18 cellular contexts compared by ENCODE assay signal in genomic region chr5:142192799-142193428, GRCh38.
DNase-seq lines count a peak whose midpoint lies in the region; ATAC-seq and TF ChIP-seq lines count a peak whose summit lies in the region.
"Had no signal": no experiment of that assay in that cellular context is flagged by ENCODE, and none has a peak within 500 bp of the region (broad histone marks: within the 10 kb centered on the region; RNA-seq: fewer than 3 reads in every experiment).

No MANE protein-coding gene starts in this region.

- no peak overlapping the region for H3K27ac ChIP-seq in right atrium auricular region
- H3K27ac ChIP-seq in gastroesophageal sphincter: peak overlapping the region; percentile 44 to 74 (median 56)
- no peak overlapping the region for H3K27ac ChIP-seq in mesendoderm (ENCODE audit: low read depth, low read length)
- no peak overlapping the region for H3K27ac ChIP-seq in OCI-LY7 (ENCODE audit: low read depth, low read length, poor library complexity, severe bottlenecking)

- no peak overlapping the region for H3K4me3 ChIP-seq in right atrium auricular region
- H3K4me3 ChIP-seq in gastroesophageal sphincter: peak overlapping the region; percentile 22 to 38
- no peak overlapping the region for H3K4me3 ChIP-seq in mesendoderm (ENCODE audit: low read length)
- H3K4me3 ChIP-seq in OCI-LY7 (ENCODE audit: low read depth, low read length, poor library complexity, severe bottlenecking): no peak overlapping the region

- H3K9me3 ChIP-seq in right atrium auricular region: no peaks in the 10 kb centered on the region
- no peaks in the 10 kb centered on the region for H3K9me3 ChIP-seq in gastroesophageal sphincter
- no peaks in the 10 kb centered on the region for H3K9me3 ChIP-seq in OCI-LY7 (ENCODE audit: low read length)

- H3K79me1 ChIP-seq in mesendoderm (ENCODE audit: low read length): no peaks in the 10 kb centered on the region

- H2BK5ac ChIP-seq in mesendoderm (ENCODE audit: low read length): no peak overlapping the region

- no peak overlapping the region for H3K23ac ChIP-seq in mesendoderm (ENCODE audit: low read length)

- no peak overlapping the region for H3K9ac ChIP-seq in mesendoderm (ENCODE audit: low read length)

- peak overlapping the region; percentile 67 for H2AK5ac ChIP-seq in mesendoderm (ENCODE audit: low read length)

- POLR2A ChIA-PET in OCI-LY7 (lab: Charles Lee): interaction anchor here (0.5 kb wide), 1 partner anchor 413 kb away, joined by 3 read pairs; no protein-coding TSS in a partner anchor

- peak overlapping the region; percentile 13 for H3K18ac ChIP-seq in mesendoderm (ENCODE audit: low read length)

- no peak overlapping the region for H3K4ac ChIP-seq in mesendoderm (ENCODE audit: low read depth, low read length)

- no peak overlapping the region for H4K5ac ChIP-seq in mesendoderm (ENCODE audit: low read length)

- no peak overlapping the region for H2AFZ ChIP-seq in OCI-LY7 (ENCODE audit: low read length)

- H3K27me3 ChIP-seq in right atrium auricular region: no peaks in the 10 kb centered on the region
- H3K27me3 ChIP-seq in gastroesophageal sphincter: no peaks in the 10 kb centered on the region
- no peaks in the 10 kb centered on the region for H3K27me3 ChIP-seq in mesendoderm (ENCODE audit: insufficient read depth, low read length, poor library complexity)

- DNase-seq in Right ventricle myocardium superior: peak; percentile 54
- no peak for DNase-seq in right atrium auricular region (ENCODE audit: low spot score)
- no peak for DNase-seq in mesendoderm
- DNase-seq in SKM-1 treated with dmso at 0.1 percent for 144 hours (lab: John Stamatoyannopoulos, UW; ENCODE audit: unreplicated experiment): no peak
- DNase-seq in HCEC 1CT: no peak
- no peak for DNase-seq in OCI-LY7 (ENCODE audit: low spot score)
- no peak for DNase-seq in COR-L47 (lab: John Stamatoyannopoulos, UW)
- DNase-seq: 8988T; DMS 273 treated with DMSO at 0.1 percent for 48 hours; GOT3; KBM-7; NCI-H1417; NCI-H187 treated with DMSO at 0.1 percent for 48 hours; NCI-H446 treated with DMSO at 0.1 percent for 48 hours; NK-92 treated with Interleukin-12 subunit alpha and Interleukin-12 subunit beta, amount 100 ng/mL, for 24 hours; OCI-M1; RPMI8226 had no signal

- intact Hi-C loops in Right ventricle myocardium superior (cut with DNase I) (no loop called here), OCI-LY7 (cut with micrococcal nuclease; ENCODE audit: unreplicated experiment) (no loop called here)

- H3K9me2 ChIP-seq in OCI-LY7 (ENCODE audit: insufficient read depth, low read length): no peaks in the 10 kb centered on the region

- CTCF ChIA-PET in OCI-LY7 (lab: Charles Lee; ENCODE audit: unreplicated experiment): no interaction called here

- TF ChIP-seq EP300 in gastroesophageal sphincter (IDR thresholded peaks at IDR 0.05): no peak

- no peaks in the 10 kb centered on the region for H3K79me2 ChIP-seq in mesendoderm (ENCODE audit: control insufficient read depth, insufficient read depth, low read length)
- no peaks in the 10 kb centered on the region for H3K79me2 ChIP-seq in OCI-LY7 (ENCODE audit: insufficient read depth, low read depth, low read length)

- H3K4me1 ChIP-seq in right atrium auricular region (no peaks in the 10 kb centered on the region), gastroesophageal sphincter (peaks cover 0 to 17% (median 0%) of the 10 kb centered on the region in 3 donors), mesendoderm (ENCODE audit: control insufficient read depth, low read depth, low read length) (peaks cover 3% of the 10 kb centered on the region), OCI-LY7 (ENCODE audit: insufficient read depth, low read length, poor library complexity, severe bottlenecking) (no peaks in the 10 kb centered on the region)

- H3K56ac ChIP-seq in mesendoderm (ENCODE audit: low read length): peak overlapping the region; percentile 4

- no peak overlapping the region for H2BK15ac ChIP-seq in mesendoderm (replicated peaks; ENCODE audit: low read depth)

- no peak for TF ChIP-seq CTCF in right atrium auricular region (IDR thresholded peaks at IDR 0.05)
- TF ChIP-seq CTCF in gastroesophageal sphincter (IDR thresholded peaks at IDR 0.05): no peak
- TF ChIP-seq CTCF in OCI-LY7 (conservative IDR thresholded peaks at IDR 0.05; ENCODE audit: low read length): no peak

- TF ChIP-seq POLR2A in gastroesophageal sphincter (IDR thresholded peaks at IDR 0.05): no peak

- H4K20me1 ChIP-seq in OCI-LY7 (ENCODE audit: insufficient read depth, low read length): no peaks in the 10 kb centered on the region

- ATAC-seq in Right ventricle myocardium superior (ENCODE audit: poor library complexity) (peak; percentile 86), gastroesophageal sphincter (peak; percentile 68)

- H3K4me2 ChIP-seq in mesendoderm (ENCODE audit: low read length) (no peak overlapping the region), OCI-LY7 (ENCODE audit: low read length) (no peak overlapping the region)

- H3K36me3 ChIP-seq in right atrium auricular region: no peaks in the 10 kb centered on the region
- H3K36me3 ChIP-seq in gastroesophageal sphincter: no peaks in the 10 kb centered on the region
- H3K36me3 ChIP-seq in mesendoderm (ENCODE audit: control insufficient read depth, insufficient read depth, low read length): no peaks in the 10 kb centered on the region
- H3K36me3 ChIP-seq in OCI-LY7 (ENCODE audit: insufficient read depth, low read length): no peaks in the 10 kb centered on the region

- no TSS peak for BruUV-seq in OCI-LY7 (replicated peaks; lab: Mats Ljungman, UMichigan)

- H2BK120ac ChIP-seq in mesendoderm (ENCODE audit: low read depth, low read length): no peak overlapping the region

- 83% methylated on average over 14 of the region's 15 CpGs; no CpG with 5 or more reads in 1 of the 2 donors for WGBS in gastroesophageal sphincter (ENCODE audit: low coverage in 1 of 2), 2 donors
- no CpG with 5 or more reads among the region's 15 CpGs for WGBS in mesendoderm (ENCODE audit: extremely low coverage, insufficient coverage, low lambda C conversion rate)

- no peak overlapping the region for H4K8ac ChIP-seq in mesendoderm (ENCODE audit: low read depth, low read length)

Comparison
In these comparisons a context has a peak if more than half of its experiments do, and no peak if none do; other contexts are left out.
1. H3K27ac ChIP-seq: peak in gastroesophageal sphincter (4 of 4); none in right atrium auricular region (0 of 2), mesendoderm (single experiment) and OCI-LY7 (single experiment).
2. H3K4me3 ChIP-seq: peak in gastroesophageal sphincter (2 of 2); none in right atrium auricular region (0 of 2), mesendoderm (single experiment) and OCI-LY7 (single experiment).